In genomic region chr22:43085658-43086606, GRCh38 we compare ENCODE assay signal across 13 cellular contexts. TPM values are rescaled to one million over a fixed set of nuclear protein-coding genes. Genes with fewer than 3 reads are reported as not detected.
DNase-seq lines count a peak whose midpoint lies in the region; ATAC-seq, FAIRE-seq and TF ChIP-seq lines count a peak whose summit lies in the region.
"Had no signal": no experiment of that assay in that cellular context is flagged by ENCODE, and none has a peak within 500 bp of the region (broad histone marks: within the 10 kb centered on the region; RNA-seq: fewer than 3 reads in every experiment).

No MANE protein-coding gene starts in this region.

- ATAC-seq in activated T-helper 17 cell treated with anti-CD3 and anti-CD28 coated beads, Interleukin-2, amount 50 U/mL, for 72 hours (replicated peaks), result no peak
- ATAC-seq in mucosa of descending colon, result peak; percentile 55
- ATAC-seq in left lung, result no peak
- no peak for ATAC-seq in HG02678 (IDR thresholded peaks at IDR 0.05; ENCODE audit: unreplicated experiment)
- no peak for ATAC-seq in activated naive CD4-positive, alpha-beta T cell treated with anti-CD3 and anti-CD28 coated beads, Interleukin-2, amount 50 U/mL, for 72 hours
- ATAC-seq: right lobe of liver had no signal

- no peaks in the 10 kb centered on the region for H3K9me3 ChIP-seq in DOHH2 (ENCODE audit: control insufficient read depth, insufficient read depth, low read length)
- no peaks in the 10 kb centered on the region for H3K9me3 ChIP-seq in mucosa of descending colon
- H3K9me3 ChIP-seq in left lung, result no peaks in the 10 kb centered on the region
- H3K9me3 ChIP-seq: right lobe of liver had no signal

- H4K20me1 ChIP-seq in DOHH2 (ENCODE audit: control insufficient read depth, insufficient read depth, low read depth, low read length), result no peaks in the 10 kb centered on the region

- H3K27me3 Mint-ChIP-seq in activated T-helper 17 cell treated with anti-CD3 and anti-CD28 coated beads, Interleukin-2, amount 50 U/mL, for 72 hours, result no peaks in the 10 kb centered on the region
- H3K27me3 Mint-ChIP-seq: naive B cell had no signal

- peak overlapping the region; percentile 23 for H3K4me2 ChIP-seq in DOHH2 (ENCODE audit: low read length)

- H3K4me1 Mint-ChIP-seq in activated T-helper 17 cell treated with anti-CD3 and anti-CD28 coated beads, Interleukin-2, amount 50 U/mL, for 72 hours, result peaks cover 14% of the 10 kb centered on the region

- H3K27ac Mint-ChIP-seq in activated T-helper 17 cell treated with anti-CD3 and anti-CD28 coated beads, Interleukin-2, amount 50 U/mL, for 72 hours, result peak overlapping the region; percentile 70
- no peak overlapping the region for H3K27ac Mint-ChIP-seq in activated naive CD4-positive, alpha-beta T cell treated with anti-CD3 and anti-CD28 coated beads, Interleukin-2, amount 50 U/mL, for 72 hours

- no peak overlapping the region for H3K4me3 ChIP-seq in DOHH2 (ENCODE audit: low read length)
- no peak overlapping the region for H3K4me3 ChIP-seq in mucosa of descending colon
- H3K4me3 ChIP-seq in left lung, result no peak overlapping the region
- H3K4me3 ChIP-seq: right lobe of liver had no signal

- H3K27ac ChIP-seq in DOHH2 (ENCODE audit: low read depth, low read length), result no peak overlapping the region
- no peak overlapping the region for H3K27ac ChIP-seq in left lung
- H3K27ac ChIP-seq: right lobe of liver had no signal

- H3K79me2 ChIP-seq in DOHH2 (ENCODE audit: control insufficient read depth, low read length), result no peaks in the 10 kb centered on the region

- TF ChIP-seq CTCF in DOHH2 (IDR thresholded peaks at IDR 0.05; ENCODE audit: low read depth, low read length, poor library complexity, severe bottlenecking), result no peak
- no peak for TF ChIP-seq CTCF in mucosa of descending colon (IDR thresholded peaks at IDR 0.05)
- no peak for TF ChIP-seq CTCF in left lung (IDR thresholded peaks at IDR 0.05)

- H3K36me3 ChIP-seq in DOHH2 (ENCODE audit: control insufficient read depth, low read length), result no peaks in the 10 kb centered on the region
- no peaks in the 10 kb centered on the region for H3K36me3 ChIP-seq in mucosa of descending colon (ENCODE audit: low read depth)
- H3K36me3 ChIP-seq in left lung, result no peaks in the 10 kb centered on the region
- H3K36me3 ChIP-seq: right lobe of liver had no signal

- DNase-seq in GM19239 (ENCODE audit: insufficient read length, low spot score) (peak; percentile 56), mucosa of descending colon (peak; percentile 50 to 76 (median 66)), left lung (no peak)
- DNase-seq in activated naive CD4-positive, alpha-beta T cell treated with anti-CD3 and anti-CD28 coated beads, Interleukin-2, amount 50 U/mL, for 72 hours (ENCODE audit: low spot score in 2 of 2), result no peak
- DNase-seq: anterior cingulate cortex, Kasumi-1, kidney glomerular epithelial cell, naive B cell, NCI-H2107, right lobe of liver had no signal

- no peaks in the 10 kb centered on the region for H3K9me2 ChIP-seq in DOHH2 (replicated peaks; ENCODE audit: control insufficient read depth, low read length)

- no peaks in the 10 kb centered on the region for H3K9me3 Mint-ChIP-seq in activated T-helper 17 cell treated with anti-CD3 and anti-CD28 coated beads, Interleukin-2, amount 50 U/mL, for 72 hours
- H3K9me3 Mint-ChIP-seq in activated naive CD4-positive, alpha-beta T cell treated with anti-CD3 and anti-CD28 coated beads, Interleukin-2, amount 50 U/mL, for 72 hours, result no peaks in the 10 kb centered on the region
- H3K9me3 Mint-ChIP-seq: naive B cell had no signal

- FAIRE-seq in GM19239 (lab: Jason Lieb, UNC), result peak; percentile 87

- peak overlapping the region; percentile 44 for H3K4me3 Mint-ChIP-seq in activated T-helper 17 cell treated with anti-CD3 and anti-CD28 coated beads, Interleukin-2, amount 50 U/mL, for 72 hours

- no peaks in the 10 kb centered on the region for H3K36me3 Mint-ChIP-seq in activated T-helper 17 cell treated with anti-CD3 and anti-CD28 coated beads, Interleukin-2, amount 50 U/mL, for 72 hours (ENCODE audit: low read depth)
- no peaks in the 10 kb centered on the region for H3K36me3 Mint-ChIP-seq in activated naive CD4-positive, alpha-beta T cell treated with anti-CD3 and anti-CD28 coated beads, Interleukin-2, amount 50 U/mL, for 72 hours

- peaks cover 22% of the 10 kb centered on the region for H3K4me1 ChIP-seq in DOHH2 (ENCODE audit: control insufficient read depth, low read length)
- peaks cover 9% of the 10 kb centered on the region for H3K4me1 ChIP-seq in mucosa of descending colon (ENCODE audit: low read depth)
- H3K4me1 ChIP-seq in left lung, result peaks cover 0 to 14% of the 10 kb centered on the region in 2 donors

- H3F3A ChIP-seq in DOHH2 (ENCODE audit: control insufficient read depth, insufficient read depth), result peaks cover 3% of the 10 kb centered on the region; the same call in 1 of the 2 replicates

- H3K27me3 ChIP-seq in DOHH2 (ENCODE audit: control insufficient read depth, low read length) (no peaks in the 10 kb centered on the region), left lung (no peaks in the 10 kb centered on the region)
- H3K27me3 ChIP-seq: right lobe of liver had no signal

- intact Hi-C loops in mucosa of descending colon (cut with DNase I, micrococcal nuclease), result no loop called here
- intact Hi-C loops in left lung (cut with DNase I), result no loop called here

RNA-seq across cellular contexts. Expression of gene TTLL1, which starts 3.3 kb away (rescaled TPM):
- total RNA-seq in activated T-helper 17 cell treated with anti-CD3 and anti-CD28 coated beads, Interleukin-2, amount 50 U/mL, for 72 hours, result 1 to 10 TPM; 2.9 to 4.1 TPM
- 1 to 10 TPM; 2.0 to 5.7 (median 3.4) TPM for total RNA-seq in mucosa of descending colon
- total RNA-seq in left lung, result 1 to 10 TPM; 5.3 to 6.0 TPM
- total RNA-seq in activated naive CD4-positive, alpha-beta T cell treated with anti-CD3 and anti-CD28 coated beads, Interleukin-2, amount 50 U/mL, for 72 hours, result 1 to 10 TPM; 5.6 to 6.0 TPM

RNA-seq across cellular contexts. Expression of gene BIK, which starts 24.6 kb away (rescaled TPM):
- 1 to 10 TPM; 1.9 to 4.0 TPM for total RNA-seq in activated T-helper 17 cell treated with anti-CD3 and anti-CD28 coated beads, Interleukin-2, amount 50 U/mL, for 72 hours
- 10 to 100 TPM in 2 of 3 donors, 1 to 10 TPM in 1; 8.4 to 28.3 (median 20.6) TPM for total RNA-seq in mucosa of descending colon
- total RNA-seq in left lung, result 1 to 10 TPM; 2.0 to 3.1 TPM
- 1 to 10 TPM in 1 of 2 donors, under 1 TPM in 1; 0.98 to 1.4 TPM for total RNA-seq in activated naive CD4-positive, alpha-beta T cell treated with anti-CD3 and anti-CD28 coated beads, Interleukin-2, amount 50 U/mL, for 72 hours

RNA-seq across cellular contexts. Expression of gene MCAT, which starts 57.3 kb away (rescaled TPM):
- 10 to 100 TPM in 1 of 2 donors, 1 to 10 TPM in 1; 7.3 to 18.2 TPM for total RNA-seq in activated T-helper 17 cell treated with anti-CD3 and anti-CD28 coated beads, Interleukin-2, amount 50 U/mL, for 72 hours
- total RNA-seq in mucosa of descending colon (10 to 100 TPM; 16.1 to 18.8 (median 17.0) TPM), left lung (10 to 100 TPM; 15.0 to 16.6 TPM)
- total RNA-seq in activated naive CD4-positive, alpha-beta T cell treated with anti-CD3 and anti-CD28 coated beads, Interleukin-2, amount 50 U/mL, for 72 hours, result 10 to 100 TPM in 1 of 2 donors, 1 to 10 TPM in 1; 6.0 to 19.4 TPM

Comparison
In these comparisons a context has a peak if more than half of its experiments do, and no peak if none do; other contexts are left out.
1. DNase-seq: peak in GM19239 (single experiment) and mucosa of descending colon (3 of 3); none in left lung (0 of 2) and activated naive CD4-positive, alpha-beta T cell treated with anti-CD3 and anti-CD28 coated beads, Interleukin-2, amount 50 U/mL, for 72 hours (0 of 2).